ENCODE assay signal across 15 cellular contexts in genomic region chr20:31440012-31440659, GRCh38. TPM values are rescaled to one million over a fixed set of nuclear protein-coding genes. Genes with fewer than 3 reads are reported as not detected.
DNase-seq lines count a peak whose midpoint lies in the region; ATAC-seq, FAIRE-seq and TF ChIP-seq lines count a peak whose summit lies in the region.
"Had no signal": no experiment of that assay in that cellular context is flagged by ENCODE, and none has a peak within 500 bp of the region (broad histone marks: within the 10 kb centered on the region; RNA-seq: fewer than 3 reads in every experiment).

A gene with protein sequence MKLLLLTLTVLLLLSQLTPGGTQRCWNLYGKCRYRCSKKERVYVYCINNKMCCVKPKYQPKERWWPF (plus strand): TSS chr20:31440632. CDS start chr20:31440699, 67 bp downstream.

- ATAC-seq in RWPE2 (ENCODE audit: low read depth) (no peak), pancreas (no peak)
- ATAC-seq: activated T-cell treated with anti-CD3 and anti-CD28 coated beads, Interleukin-2, amount 50 U/mL, for 72 hours had no signal

- H3K27me3 ChIP-seq in RWPE2 (ENCODE audit: insufficient read depth, poor library complexity, severe bottlenecking), result no peaks in the 10 kb centered on the region
- H3K27me3 ChIP-seq in uterus, result no peaks in the 10 kb centered on the region
- no peaks in the 10 kb centered on the region for H3K27me3 ChIP-seq in pancreas
- H3K27me3 ChIP-seq: transverse colon had no signal

- FAIRE-seq in pancreas (lab: Jason Lieb, UNC), result no peak

- H3K4me1 ChIP-seq in RWPE2 (ENCODE audit: insufficient read depth, poor library complexity, severe bottlenecking) (no peaks in the 10 kb centered on the region), uterus (no peaks in the 10 kb centered on the region), pancreas (no peaks in the 10 kb centered on the region)
- H3K4me1 ChIP-seq: transverse colon had no signal

- 64 to 70% methylated on average over 16 of the region's 16 CpGs for WGBS in pancreas, 2 donors

- intact Hi-C loops in activated CD4-positive, alpha-beta T cell treated with anti-CD3 and anti-CD28 coated beads, Interleukin-2, amount 10 ng/mL, durations not matched to agents 24 days and 14 days (cut with micrococcal nuclease), result no loop called here
- intact Hi-C loops in uterus (cut with DNase I; ENCODE audit: low total_unique reads) (no loop called here), pancreas (cut with DNase I) (no loop called here)

- H3K36me3 ChIP-seq in RWPE2 (ENCODE audit: low read depth) (no peaks in the 10 kb centered on the region), uterus (no peaks in the 10 kb centered on the region), pancreas (no peaks in the 10 kb centered on the region)
- H3K36me3 ChIP-seq: transverse colon had no signal

- no peaks in the 10 kb centered on the region for H3K4me1 Mint-ChIP-seq in activated CD4-positive, alpha-beta T cell treated with anti-CD3 and anti-CD28 coated beads, Interleukin-2, amount 10 ng/mL, durations not matched to agents 24 days and 14 days
- H3K4me1 Mint-ChIP-seq in mesothelial cell of epicardium, result no peaks in the 10 kb centered on the region
- H3K4me1 Mint-ChIP-seq: neural crest cell had no signal

- H3K9me3 Mint-ChIP-seq in activated CD4-positive, alpha-beta T cell treated with anti-CD3 and anti-CD28 coated beads, Interleukin-2, amount 10 ng/mL, durations not matched to agents 24 days and 14 days, result no peaks in the 10 kb centered on the region
- H3K9me3 Mint-ChIP-seq in mesothelial cell of epicardium, result peaks cover 60% of the 10 kb centered on the region
- H3K9me3 Mint-ChIP-seq: activated T-cell treated with anti-CD3 and anti-CD28 coated beads, Interleukin-2, amount 50 U/mL, for 72 hours had no signal

- H3K27ac ChIP-seq in RWPE2 (ENCODE audit: poor library complexity, severe bottlenecking) (no peak within 1 kb of the TSS), uterus (no peak within 1 kb of the TSS), pancreas (no peak within 1 kb of the TSS)
- H3K27ac ChIP-seq: transverse colon had no signal

- TF ChIP-seq CTCF in GM12872 (IDR thresholded peaks at IDR 0.05; ENCODE audit: insufficient read depth, low read depth, low read length) (peak; percentile 56), RWPE2 (IDR thresholded peaks at IDR 0.05; ENCODE audit: poor library complexity, severe bottlenecking) (peak; percentile 24), mesothelial cell of epicardium (IDR thresholded peaks at IDR 0.05; ENCODE audit: unreplicated experiment) (peak; percentile 38), uterus (IDR thresholded peaks at IDR 0.05) (no peak), pancreas (IDR thresholded peaks at IDR 0.05) (no peak)

- TF ChIP-seq POLR2A in uterus (IDR thresholded peaks at IDR 0.05), result no peak

- peak; percentile 54 for DNase-seq in activated CD4-positive, alpha-beta T cell treated with anti-CD3 and anti-CD28 coated beads for 48 hours
- no peak for DNase-seq in activated CD4-positive, alpha-beta T cell treated with anti-CD3 and anti-CD28 coated beads, Interleukin-2, amount 10 ng/mL, durations not matched to agents 24 days and 14 days
- no peak for DNase-seq in RWPE2 (ENCODE audit: low spot score)
- DNase-seq in mesothelial cell of epicardium (ENCODE audit: low spot score in 2 of 2, unreplicated experiment in 2 of 2), result no peak
- DNase-seq in uterus, result no peak
- DNase-seq in pancreas, result no peak
- DNase-seq in COR-L47 (lab: John Stamatoyannopoulos, UW), result no peak
- DNase-seq: DMS79, T1000, transverse colon had no signal

- no peak within 1 kb of the TSS for H3K27ac Mint-ChIP-seq in activated CD4-positive, alpha-beta T cell treated with anti-CD3 and anti-CD28 coated beads, Interleukin-2, amount 10 ng/mL, durations not matched to agents 24 days and 14 days
- no peak within 1 kb of the TSS for H3K27ac Mint-ChIP-seq in mesothelial cell of epicardium
- H3K27ac Mint-ChIP-seq: activated T-cell treated with anti-CD3 and anti-CD28 coated beads, Interleukin-2, amount 50 U/mL, for 72 hours had no signal

- H3K36me3 Mint-ChIP-seq in activated CD4-positive, alpha-beta T cell treated with anti-CD3 and anti-CD28 coated beads, Interleukin-2, amount 10 ng/mL, durations not matched to agents 24 days and 14 days (ENCODE audit: low read depth), result no peaks in the 10 kb centered on the region
- H3K36me3 Mint-ChIP-seq in mesothelial cell of epicardium, result no peaks in the 10 kb centered on the region

- no peak within 1 kb of the TSS for H3K4me3 ChIP-seq in RWPE2 (ENCODE audit: severe bottlenecking)
- H3K4me3 ChIP-seq in uterus, result no peak within 1 kb of the TSS
- no peak within 1 kb of the TSS for H3K4me3 ChIP-seq in pancreas
- H3K4me3 ChIP-seq: transverse colon had no signal

- no peaks in the 10 kb centered on the region for H3K27me3 Mint-ChIP-seq in activated CD4-positive, alpha-beta T cell treated with anti-CD3 and anti-CD28 coated beads, Interleukin-2, amount 10 ng/mL, durations not matched to agents 24 days and 14 days
- no peaks in the 10 kb centered on the region for H3K27me3 Mint-ChIP-seq in mesothelial cell of epicardium (ENCODE audit: low read depth)

- H3K4me3 Mint-ChIP-seq in activated CD4-positive, alpha-beta T cell treated with anti-CD3 and anti-CD28 coated beads, Interleukin-2, amount 10 ng/mL, durations not matched to agents 24 days and 14 days, result no peak within 1 kb of the TSS
- H3K4me3 Mint-ChIP-seq in mesothelial cell of epicardium, result no peak within 1 kb of the TSS
- H3K4me3 Mint-ChIP-seq: activated T-cell treated with anti-CD3 and anti-CD28 coated beads, Interleukin-2, amount 50 U/mL, for 72 hours; neural crest cell had no signal

- H3K9me3 ChIP-seq in RWPE2 (ENCODE audit: severe bottlenecking) (no peaks in the 10 kb centered on the region), uterus (no peaks in the 10 kb centered on the region), pancreas (no peaks in the 10 kb centered on the region)
- H3K9me3 ChIP-seq: transverse colon had no signal

RNA-seq across cellular contexts. Expression of the gene that starts here (rescaled TPM):
- total RNA-seq in activated CD4-positive, alpha-beta T cell treated with anti-CD3 and anti-CD28 coated beads, Interleukin-2, amount 10 ng/mL, durations not matched to agents 24 days and 14 days, result not detected in 2 replicates
- total RNA-seq in mesothelial cell of epicardium (not detected in 3 replicates), uterus (not detected), pancreas (not detected)
- not detected for polyA plus RNA-seq in pancreas
- total RNA-seq: activated T-cell treated with anti-CD3 and anti-CD28 coated beads, Interleukin-2, amount 50 U/mL, for 72 hours; LHCN-M2; liver; neural crest cell; transverse colon had no signal
- polyA plus RNA-seq: liver had no signal

Comparison
In these comparisons a context has a peak if more than half of its experiments do, and no peak if none do; other contexts are left out.
1. CTCF ChIP-seq: peak in GM12872 (single experiment), RWPE2 (single experiment) and mesothelial cell of epicardium (single experiment); none in uterus (0 of 4) and pancreas (0 of 4).